ENCODE assay signal across 1 cellular context in genomic region chr12:45077259-45077658, GRCh38.
A peak's percentile ranks its signal among the peaks of the same experiment; 100 is the strongest.
TF ChIP-seq lines count a peak whose summit lies in the region.

No MANE protein-coding gene starts in this region.

TF ChIP-seq in HepG2, 621 proteins besides CTCF, POLR2A, EP300 and RAD21:
- no peak for TF ChIP-seq ELF1 (CRISPR knock-in tag; IDR thresholded peaks at IDR 0.05)
- 0 out of 2 replicates have a peak, but pooled peaks have one; percentile 1 for TF ChIP-seq CEBPB (IDR thresholded peaks at IDR 0.05; ENCODE audit: borderline replicate concordance, low read depth, low read length)
- no peak for TF ChIP-seq MXD1 (CRISPR knock-in tag; IDR thresholded peaks at IDR 0.05)
